In the genomic region with DNA sequence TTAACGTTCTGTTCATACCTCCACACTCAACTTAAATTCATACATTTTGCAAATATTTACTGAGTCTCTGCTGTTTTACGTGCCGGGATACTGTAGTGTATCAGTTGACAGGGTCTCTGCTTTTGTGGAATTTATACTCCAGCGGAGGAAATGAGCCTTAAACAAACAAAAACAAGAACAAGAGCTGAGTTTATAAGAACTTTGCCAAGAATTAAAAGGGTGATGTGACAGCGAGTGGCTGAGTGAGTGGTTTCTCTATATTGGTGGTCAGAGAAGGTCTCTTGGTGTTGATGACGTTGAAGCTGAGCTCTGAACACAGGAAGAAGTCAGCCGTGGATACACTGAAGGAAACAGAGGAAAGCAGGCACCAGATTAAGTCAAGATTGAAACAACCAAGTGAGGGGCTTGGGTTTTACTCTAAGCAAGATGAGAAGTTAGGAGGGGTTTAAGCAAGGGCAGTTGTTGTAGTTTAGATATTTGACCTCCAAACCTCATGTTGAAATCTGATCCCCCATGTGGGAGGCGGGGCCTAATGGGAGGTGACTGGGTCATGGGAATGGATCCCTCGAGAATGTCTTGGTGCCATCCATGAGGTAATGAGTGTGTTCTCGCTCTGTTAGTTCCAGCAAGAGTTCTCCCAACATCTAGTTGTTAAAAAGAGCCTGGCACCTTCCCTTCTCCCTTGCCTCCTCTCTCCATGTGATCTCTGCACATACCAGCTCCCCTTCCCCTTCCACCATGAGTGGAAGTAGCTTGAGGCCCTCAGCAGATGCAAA, we compare ENCODE assay signal across 24 cellular contexts.
A peak's percentile ranks its signal among the peaks of the same experiment; 100 is the strongest.
DNase-seq lines count a peak whose midpoint lies in the region; ATAC-seq and TF ChIP-seq lines count a peak whose summit lies in the region.
"Had no signal": no experiment of that assay in that cellular context is flagged by ENCODE, and none has a peak within 500 bp of the region (broad histone marks: within the 10 kb centered on the region; RNA-seq: fewer than 3 reads in every experiment).

No MANE protein-coding gene starts in this region.

- H3K27ac ChIP-seq in vagina, result peak overlapping the region; percentile 13
- H3K27ac ChIP-seq: pancreas, right lobe of liver, RWPE1, WERI-Rb-1 had no signal

- no peak for TF ChIP-seq POLR2A in vagina (IDR thresholded peaks at IDR 0.05)

- H3K36me3 ChIP-seq in vagina, result no peaks in the 10 kb centered on the region
- H3K36me3 ChIP-seq: adrenal gland, pancreas, right lobe of liver, WERI-Rb-1 had no signal

- H3K27me3 ChIP-seq in vagina, result no peaks in the 10 kb centered on the region
- H3K27me3 ChIP-seq: adrenal gland, pancreas, right lobe of liver had no signal

- peak overlapping the region; percentile 8 for H3K27ac Mint-ChIP-seq in chondrocyte (ENCODE audit: unreplicated experiment)
- peak overlapping the region; percentile 37 for H3K27ac Mint-ChIP-seq in mesothelial cell of epicardium
- no peak overlapping the region for H3K27ac Mint-ChIP-seq in activated CD8-positive, alpha-beta memory T cell treated with anti-CD3 and anti-CD28 coated beads, Interleukin-2, amount 10 ng/mL, durations not matched to agents 7 days and 5 days
- H3K27ac Mint-ChIP-seq: CD4-positive, alpha-beta memory T cell; memory B cell; naive thymus-derived CD4-positive, alpha-beta T cell; T-helper 2 cell treated with Interferon-gamma antibody and Interleukin-4, amounts not matched to agents 5 μg/mL and 100 μg/mL, for 36 hours had no signal

- H3K36me3 Mint-ChIP-seq in chondrocyte (ENCODE audit: low read depth) (no peaks in the 10 kb centered on the region), mesothelial cell of epicardium (peaks cover 5% of the 10 kb centered on the region)
- H3K36me3 Mint-ChIP-seq in activated CD8-positive, alpha-beta memory T cell treated with anti-CD3 and anti-CD28 coated beads, Interleukin-2, amount 10 ng/mL, durations not matched to agents 7 days and 5 days, result no peaks in the 10 kb centered on the region
- H3K36me3 Mint-ChIP-seq: CD4-positive, alpha-beta memory T cell; memory B cell; naive thymus-derived CD4-positive, alpha-beta T cell had no signal

- no peak overlapping the region for H3K4me3 Mint-ChIP-seq in chondrocyte (ENCODE audit: unreplicated experiment)
- no peak overlapping the region for H3K4me3 Mint-ChIP-seq in mesothelial cell of epicardium
- H3K4me3 Mint-ChIP-seq in activated CD8-positive, alpha-beta memory T cell treated with anti-CD3 and anti-CD28 coated beads, Interleukin-2, amount 10 ng/mL, durations not matched to agents 7 days and 5 days, result no peak overlapping the region
- H3K4me3 Mint-ChIP-seq: CD4-positive, alpha-beta memory T cell; memory B cell; naive thymus-derived CD4-positive, alpha-beta T cell; T-helper 2 cell treated with Interferon-gamma antibody and Interleukin-4, amounts not matched to agents 5 μg/mL and 100 μg/mL, for 36 hours had no signal

- H3K27me3 Mint-ChIP-seq in chondrocyte (ENCODE audit: low read depth) (no peaks in the 10 kb centered on the region), mesothelial cell of epicardium (ENCODE audit: low read depth) (no peaks in the 10 kb centered on the region)
- H3K27me3 Mint-ChIP-seq in activated CD8-positive, alpha-beta memory T cell treated with anti-CD3 and anti-CD28 coated beads, Interleukin-2, amount 10 ng/mL, durations not matched to agents 7 days and 5 days, result no peaks in the 10 kb centered on the region
- H3K27me3 Mint-ChIP-seq: CD4-positive, alpha-beta memory T cell; memory B cell had no signal

- H3K9me3 Mint-ChIP-seq in chondrocyte (ENCODE audit: low read depth) (no peaks in the 10 kb centered on the region), mesothelial cell of epicardium (no peaks in the 10 kb centered on the region)
- H3K9me3 Mint-ChIP-seq in activated CD8-positive, alpha-beta memory T cell treated with anti-CD3 and anti-CD28 coated beads, Interleukin-2, amount 10 ng/mL, durations not matched to agents 7 days and 5 days (ENCODE audit: low read depth), result peaks cover 5% of the 10 kb centered on the region
- H3K9me3 Mint-ChIP-seq: T-helper 2 cell treated with Interferon-gamma antibody and Interleukin-4, amounts not matched to agents 5 μg/mL and 100 μg/mL, for 36 hours had no signal

- DNase-seq in LHCN-M2 (ENCODE audit: low read depth) (peak; percentile 17), chondrocyte (ENCODE audit: low spot score) (no peak), mesothelial cell of epicardium (ENCODE audit: low spot score in 2 of 2, unreplicated experiment in 2 of 2) (no peak), vagina (ENCODE audit: extremely low spot score in 2 of 2) (no peak), Right ventricle myocardium superior (no peak)
- DNase-seq in activated CD8-positive, alpha-beta memory T cell treated with anti-CD3 and anti-CD28 coated beads, Interleukin-2, amount 10 ng/mL, durations not matched to agents 7 days and 5 days, result no peak
- DNase-seq: activated CD4-positive, alpha-beta T cell treated with anti-CD3 and anti-CD28 coated beads, Interleukin-2, amount 50 U/mL, for 4 hours; adrenal gland; caudate nucleus; CD4-positive, alpha-beta memory T cell; erythroblast; HCEC 1CT; KG1; MV-4-11; naive thymus-derived CD4-positive, alpha-beta T cell; NCI-H526 treated with DMSO at 0.1 percent for 48 hours; pancreas; right lobe of liver; stimulated activated CD4-positive, alpha-beta T cell treated with anti-CD3 and anti-CD28 coated beads, Interleukin-15, amount 100 ng/mL, for 24 hours; WERI-Rb-1 had no signal

- no peaks in the 10 kb centered on the region for H3K9me3 ChIP-seq in vagina
- H3K9me3 ChIP-seq: adrenal gland, pancreas, right lobe of liver had no signal

- no peak for TF ChIP-seq CTCF in chondrocyte (IDR thresholded peaks at IDR 0.05)
- no peak for TF ChIP-seq CTCF in mesothelial cell of epicardium (IDR thresholded peaks at IDR 0.05; ENCODE audit: unreplicated experiment)
- TF ChIP-seq CTCF in vagina (IDR thresholded peaks at IDR 0.05), result no peak

- no peak overlapping the region for H3K4me3 ChIP-seq in vagina
- H3K4me3 ChIP-seq: adrenal gland, pancreas, right lobe of liver had no signal

- H3K4me1 Mint-ChIP-seq in chondrocyte (ENCODE audit: low read depth), result peaks cover 33% of the 10 kb centered on the region
- peaks cover 56% of the 10 kb centered on the region for H3K4me1 Mint-ChIP-seq in mesothelial cell of epicardium
- H3K4me1 Mint-ChIP-seq in activated CD8-positive, alpha-beta memory T cell treated with anti-CD3 and anti-CD28 coated beads, Interleukin-2, amount 10 ng/mL, durations not matched to agents 7 days and 5 days, result no peaks in the 10 kb centered on the region
- H3K4me1 Mint-ChIP-seq: CD4-positive, alpha-beta memory T cell; memory B cell had no signal

- intact Hi-C loops in vagina (cut with DNase I) (no loop called here), Right ventricle myocardium superior (cut with DNase I) (no loop called here)

- CTCF ChIA-PET in activated CD8-positive, alpha-beta memory T cell treated with anti-CD3 and anti-CD28 coated beads, Interleukin-2, amount 10 ng/mL, durations not matched to agents 7 days and 5 days (lab: Charles Lee), result no interaction called here

- no peak for ATAC-seq in activated CD8-positive, alpha-beta memory T cell treated with anti-CD3 and anti-CD28 coated beads, Interleukin-2, amount 10 ng/mL, durations not matched to agents 7 days and 5 days
- ATAC-seq in Right ventricle myocardium superior (ENCODE audit: poor library complexity), result no peak
- ATAC-seq in GM21619 (IDR thresholded peaks at IDR 0.05; ENCODE audit: unreplicated experiment), result no peak
- ATAC-seq: naive thymus-derived CD4-positive, alpha-beta T cell; pancreas; right lobe of liver had no signal

- H3K4me1 ChIP-seq in vagina, result peaks cover 5% of the 10 kb centered on the region
- H3K4me1 ChIP-seq: adrenal gland, pancreas, right lobe of liver had no signal
